11 cellular contexts compared by ENCODE assay signal in the genomic region with DNA sequence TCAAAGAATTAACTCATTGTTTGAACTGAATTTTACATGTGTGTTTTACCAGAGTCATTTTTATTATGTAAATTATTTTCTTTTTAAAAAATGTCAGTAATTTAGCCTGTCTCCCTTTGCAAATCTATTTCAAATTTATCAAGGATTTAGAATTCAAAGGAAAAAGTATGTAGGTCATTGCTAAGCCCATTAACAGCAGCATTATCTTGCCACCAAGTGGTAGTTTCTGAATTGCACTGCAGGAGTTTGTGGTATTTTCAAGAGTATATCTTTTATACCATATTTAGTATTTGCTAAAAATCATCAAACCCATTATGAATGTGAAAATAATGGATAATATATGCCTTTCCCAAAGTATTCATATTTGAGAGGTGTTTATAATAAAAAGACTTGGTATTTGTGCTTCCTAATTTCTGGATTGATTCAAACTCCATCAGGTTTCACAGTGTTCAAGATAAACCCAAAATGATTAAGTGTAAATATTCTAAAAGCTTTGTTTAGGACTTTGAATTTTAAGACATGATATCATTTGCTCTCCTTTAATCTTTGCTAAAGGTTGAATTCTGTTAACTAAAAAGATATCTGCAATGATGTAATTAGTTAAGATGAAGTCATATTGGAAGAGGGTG.
A peak's percentile ranks its signal among the peaks of the same experiment; 100 is the strongest.
DNase-seq lines count a peak whose midpoint lies in the region; ATAC-seq and TF ChIP-seq lines count a peak whose summit lies in the region.
"Had no signal": no experiment of that assay in that cellular context is flagged by ENCODE, and none has a peak within 500 bp of the region (broad histone marks: within the 10 kb centered on the region; RNA-seq: fewer than 3 reads in every experiment).

No MANE protein-coding gene starts in this region.

- CTCF ChIA-PET in SK-N-SH (lab: Yijun Ruan, JAX), result no interaction called here
- CTCF ChIA-PET in activated naive CD4-positive, alpha-beta T cell treated with anti-CD3 and anti-CD28 coated beads, Interleukin-2, amount 10 ng/mL, durations not matched to agents 7 days and 5 days (lab: Charles Lee), result no interaction called here

- TF ChIP-seq RAD21 in SK-N-SH (IDR thresholded peaks at IDR 0.05; ENCODE audit: low read length), result no peak

- H3K36me3 Mint-ChIP-seq in activated naive CD4-positive, alpha-beta T cell treated with anti-CD3 and anti-CD28 coated beads, Interleukin-2, amount 10 ng/mL, durations not matched to agents 7 days and 5 days, result no peaks in the 10 kb centered on the region

- ATAC-seq in SK-N-SH treated with all-trans-retinoic acid at 6 μM for 48 hours (no peak), gastroesophageal sphincter (no peak), GM18505 (IDR thresholded peaks at IDR 0.05; ENCODE audit: unreplicated experiment) (no peak)
- ATAC-seq: left ventricle myocardium superior had no signal

- H3K27ac Mint-ChIP-seq in activated naive CD4-positive, alpha-beta T cell treated with anti-CD3 and anti-CD28 coated beads, Interleukin-2, amount 10 ng/mL, durations not matched to agents 7 days and 5 days, result no peak overlapping the region

- no peaks in the 10 kb centered on the region for H3K9me2 ChIP-seq in SK-N-SH

- H3K79me2 ChIP-seq in SK-N-SH (ENCODE audit: insufficient read depth), result no peaks in the 10 kb centered on the region

- no peaks in the 10 kb centered on the region for H3K9me3 Mint-ChIP-seq in activated naive CD4-positive, alpha-beta T cell treated with anti-CD3 and anti-CD28 coated beads, Interleukin-2, amount 10 ng/mL, durations not matched to agents 7 days and 5 days

- TF ChIP-seq EP300 in SK-N-SH (IDR thresholded peaks at IDR 0.05; ENCODE audit: borderline replicate concordance in 1 of 2, low read depth in 1 of 2, low read length in 1 of 2) (no peak), gastroesophageal sphincter (IDR thresholded peaks at IDR 0.05) (no peak)

- H3K36me3 ChIP-seq in SK-N-SH (replicated peaks in 1 of 2; ENCODE audit: control insufficient read depth in 1 of 2, insufficient read depth in 2 of 2, low read length in 1 of 2) (no peaks in the 10 kb centered on the region), gastroesophageal sphincter (no peaks in the 10 kb centered on the region)
- H3K36me3 ChIP-seq: tibial artery had no signal

- TF ChIP-seq CTCF in SK-N-SH (IDR thresholded peaks at IDR 0.05), result peak; percentile 23; the same call in 1 of the 2 replicates
- TF ChIP-seq CTCF in gastroesophageal sphincter (IDR thresholded peaks at IDR 0.05), result peak; percentile 9 to 54 (median 35)

- H3K9ac ChIP-seq in SK-N-SH, result no peak overlapping the region

- H4K20me1 ChIP-seq in SK-N-SH (ENCODE audit: insufficient read depth), result no peaks in the 10 kb centered on the region

- no peak overlapping the region for H3K4me2 ChIP-seq in SK-N-SH

- H3K4me3 ChIP-seq in SK-N-SH (ENCODE audit: low read depth in 2 of 2, low read length in 1 of 2) (no peak overlapping the region), gastroesophageal sphincter (no peak overlapping the region)
- H3K4me3 ChIP-seq: tibial artery had no signal

- no peaks in the 10 kb centered on the region for H3K9me3 ChIP-seq in SK-N-SH
- no peaks in the 10 kb centered on the region for H3K9me3 ChIP-seq in gastroesophageal sphincter
- H3K9me3 ChIP-seq: tibial artery had no signal

- no peaks in the 10 kb centered on the region for H3K27me3 Mint-ChIP-seq in activated naive CD4-positive, alpha-beta T cell treated with anti-CD3 and anti-CD28 coated beads, Interleukin-2, amount 10 ng/mL, durations not matched to agents 7 days and 5 days

- TF ChIP-seq POLR2A in gastroesophageal sphincter (IDR thresholded peaks at IDR 0.05) (no peak), GM18505 (IDR thresholded peaks at IDR 0.05; ENCODE audit: borderline replicate concordance, extremely low read depth, insufficient read depth, insufficient read length) (no peak)

- no peaks in the 10 kb centered on the region for H3K4me1 Mint-ChIP-seq in activated naive CD4-positive, alpha-beta T cell treated with anti-CD3 and anti-CD28 coated beads, Interleukin-2, amount 10 ng/mL, durations not matched to agents 7 days and 5 days

- DNase-seq in SK-N-SH, result no peak
- DNase-seq in SHP77 treated with DMSO at 0.1 percent for 48 hours (lab: John Stamatoyannopoulos, UW), result peak; percentile 19
- DNase-seq in activated naive CD4-positive, alpha-beta T cell treated with anti-CD3 and anti-CD28 coated beads, Interleukin-2, amount 10 ng/mL, durations not matched to agents 7 days and 5 days, result no peak
- DNase-seq in NCI-H1436 treated with DMSO at 0.1 percent for 48 hours (lab: John Stamatoyannopoulos, UW), result no peak
- no peak for DNase-seq in kidney tubule cell (ENCODE audit: low spot score)
- DNase-seq: activated CD8-positive, alpha-beta memory T cell treated with anti-CD3 and anti-CD28 coated beads for 24 hours; left ventricle myocardium superior; tibial artery had no signal

- H3K4me1 ChIP-seq in SK-N-SH (ENCODE audit: control insufficient read depth in 1 of 2, insufficient read depth in 2 of 2, low read depth in 1 of 2, low read length in 1 of 2), result no peaks in the 10 kb centered on the region
- H3K4me1 ChIP-seq in gastroesophageal sphincter, result no peaks in the 10 kb centered on the region
- H3K4me1 ChIP-seq: tibial artery had no signal

- H2AFZ ChIP-seq in SK-N-SH (ENCODE audit: low read depth), result no peak overlapping the region

- H3K4me3 Mint-ChIP-seq in activated naive CD4-positive, alpha-beta T cell treated with anti-CD3 and anti-CD28 coated beads, Interleukin-2, amount 10 ng/mL, durations not matched to agents 7 days and 5 days, result no peak overlapping the region

- POLR2A ChIA-PET in SK-N-SH (lab: Yijun Ruan, JAX), result no interaction called here

- H3K27me3 ChIP-seq in SK-N-SH (ENCODE audit: insufficient read depth) (no peaks in the 10 kb centered on the region), gastroesophageal sphincter (no peaks in the 10 kb centered on the region)
- H3K27me3 ChIP-seq: tibial artery had no signal

- no peaks in the 10 kb centered on the region for H3F3A ChIP-seq in SK-N-SH (replicated peaks; ENCODE audit: insufficient read depth)

- H3K27ac ChIP-seq in SK-N-SH (ENCODE audit: low read depth in 2 of 2, low read length in 1 of 2) (no peak overlapping the region), gastroesophageal sphincter (no peak overlapping the region)
- H3K27ac ChIP-seq: tibial artery had no signal

TF ChIP-seq in SK-N-SH, 30 proteins besides CTCF, POLR2A, EP300 and RAD21 (continues in another document):
- TF ChIP-seq RXRA (IDR thresholded peaks at IDR 0.05; ENCODE audit: borderline replicate concordance, low read depth) (no peak), TEAD4 (IDR thresholded peaks at IDR 0.05; ENCODE audit: borderline replicate concordance, insufficient read depth) (no peak), FOXJ3 (CRISPR knock-in tag; IDR thresholded peaks at IDR 0.05) (no peak), YY1 (IDR thresholded peaks at IDR 0.05; ENCODE audit: low read depth) (no peak)

TF ChIP-seq in SK-N-SH treated with all-trans-retinoic acid at 6 μM for 48 hours, 23 proteins besides CTCF, POLR2A, EP300 and RAD21:
- TF ChIP-seq ISL1 (CRISPR knock-in tag; IDR thresholded peaks at IDR 0.05) (no peak), ZFP3 (CRISPR knock-in tag; IDR thresholded peaks at IDR 0.05) (no peak), ZNF565 (CRISPR knock-in tag; conservative IDR thresholded peaks at IDR 0.05; ENCODE audit: low read depth) (no peak), GLIS3 (CRISPR knock-in tag; IDR thresholded peaks at IDR 0.05) (no peak), RARB (CRISPR knock-in tag; IDR thresholded peaks at IDR 0.05) (no peak), SNAI2 (CRISPR knock-in tag; IDR thresholded peaks at IDR 0.05) (no peak), ZFP30 (CRISPR knock-in tag; IDR thresholded peaks at IDR 0.05) (no peak), TCF4 (CRISPR knock-in tag; IDR thresholded peaks at IDR 0.05; ENCODE audit: borderline replicate concordance) (no peak), ZNF8 (CRISPR knock-in tag; IDR thresholded peaks at IDR 0.05) (no peak)
- TF ChIP-seq, protein P1, sequence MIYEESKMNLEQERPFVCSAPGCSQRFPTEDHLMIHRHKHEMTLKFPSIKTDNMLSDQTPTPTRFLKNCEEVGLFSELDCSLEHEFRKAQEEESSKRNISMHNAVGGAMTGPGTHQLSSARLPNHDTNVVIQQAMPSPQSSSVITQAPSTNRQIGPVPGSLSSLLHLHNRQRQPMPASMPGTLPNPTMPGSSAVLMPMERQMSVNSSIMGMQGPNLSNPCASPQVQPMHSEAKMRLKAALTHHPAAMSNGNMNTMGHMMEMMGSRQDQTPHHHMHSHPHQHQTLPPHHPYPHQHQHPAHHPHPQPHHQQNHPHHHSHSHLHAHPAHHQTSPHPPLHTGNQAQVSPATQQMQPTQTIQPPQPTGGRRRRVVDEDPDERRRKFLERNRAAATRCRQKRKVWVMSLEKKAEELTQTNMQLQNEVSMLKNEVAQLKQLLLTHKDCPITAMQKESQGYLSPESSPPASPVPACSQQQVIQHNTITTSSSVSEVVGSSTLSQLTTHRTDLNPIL (CRISPR knock-in tag; IDR thresholded peaks at IDR 0.05; ENCODE audit: low read depth), result no peak
- TF ChIP-seq, protein P2, sequence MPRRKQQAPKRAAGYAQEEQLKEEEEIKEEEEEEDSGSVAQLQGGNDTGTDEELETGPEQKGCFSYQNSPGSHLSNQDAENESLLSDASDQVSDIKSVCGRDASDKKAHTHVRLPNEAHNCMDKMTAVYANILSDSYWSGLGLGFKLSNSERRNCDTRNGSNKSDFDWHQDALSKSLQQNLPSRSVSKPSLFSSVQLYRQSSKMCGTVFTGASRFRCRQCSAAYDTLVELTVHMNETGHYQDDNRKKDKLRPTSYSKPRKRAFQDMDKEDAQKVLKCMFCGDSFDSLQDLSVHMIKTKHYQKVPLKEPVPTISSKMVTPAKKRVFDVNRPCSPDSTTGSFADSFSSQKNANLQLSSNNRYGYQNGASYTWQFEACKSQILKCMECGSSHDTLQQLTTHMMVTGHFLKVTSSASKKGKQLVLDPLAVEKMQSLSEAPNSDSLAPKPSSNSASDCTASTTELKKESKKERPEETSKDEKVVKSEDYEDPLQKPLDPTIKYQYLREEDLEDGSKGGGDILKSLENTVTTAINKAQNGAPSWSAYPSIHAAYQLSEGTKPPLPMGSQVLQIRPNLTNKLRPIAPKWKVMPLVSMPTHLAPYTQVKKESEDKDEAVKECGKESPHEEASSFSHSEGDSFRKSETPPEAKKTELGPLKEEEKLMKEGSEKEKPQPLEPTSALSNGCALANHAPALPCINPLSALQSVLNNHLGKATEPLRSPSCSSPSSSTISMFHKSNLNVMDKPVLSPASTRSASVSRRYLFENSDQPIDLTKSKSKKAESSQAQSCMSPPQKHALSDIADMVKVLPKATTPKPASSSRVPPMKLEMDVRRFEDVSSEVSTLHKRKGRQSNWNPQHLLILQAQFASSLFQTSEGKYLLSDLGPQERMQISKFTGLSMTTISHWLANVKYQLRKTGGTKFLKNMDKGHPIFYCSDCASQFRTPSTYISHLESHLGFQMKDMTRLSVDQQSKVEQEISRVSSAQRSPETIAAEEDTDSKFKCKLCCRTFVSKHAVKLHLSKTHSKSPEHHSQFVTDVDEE (CRISPR knock-in tag; IDR thresholded peaks at IDR 0.05), result no peak
